8 cellular contexts compared by ENCODE assay signal in the genomic region with DNA sequence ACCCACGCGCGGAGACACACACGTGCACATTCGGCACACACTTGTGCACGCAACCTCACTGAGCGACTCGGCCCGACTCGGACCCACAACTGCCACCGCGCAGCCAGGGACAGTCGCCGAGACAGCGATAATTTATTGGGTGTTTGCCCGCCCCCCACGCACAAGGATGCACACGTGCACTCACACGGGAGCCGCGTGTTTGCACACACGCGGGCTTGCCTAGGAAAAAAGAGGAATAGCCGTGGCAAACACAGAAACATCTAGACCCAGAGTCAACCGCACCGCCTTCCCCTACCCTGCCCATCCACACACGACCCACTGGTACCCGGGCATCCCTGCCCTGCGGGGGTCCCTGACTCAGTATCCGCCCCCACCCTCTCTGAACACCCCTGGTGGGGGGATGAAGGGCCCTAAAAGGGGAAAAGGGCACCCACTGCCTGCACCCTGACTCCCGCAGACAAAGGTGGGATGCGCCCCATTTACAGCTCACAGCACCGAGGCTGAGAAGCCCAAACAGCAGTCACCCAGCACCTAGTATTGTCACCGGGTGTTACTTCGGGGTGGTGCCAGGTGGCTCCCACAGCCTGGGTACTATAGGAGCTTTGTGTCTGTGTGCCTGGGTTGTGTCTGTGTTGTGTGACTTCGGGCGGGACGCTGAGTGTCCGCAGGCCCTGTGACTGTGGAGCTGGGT. TPM values are rescaled to one million over a fixed set of nuclear protein-coding genes. Genes with fewer than 3 reads are reported as not detected.
DNase-seq lines count a peak whose midpoint lies in the region; ATAC-seq and TF ChIP-seq lines count a peak whose summit lies in the region.

No MANE protein-coding gene starts in this region.

- no peak overlapping the region for H2BK15ac ChIP-seq in mesendoderm (replicated peaks; ENCODE audit: low read depth)

- DNase-seq in A673 (ENCODE audit: low spot score) (no peak), body of pancreas (peak in 3 of 4 donors; percentile 30 to 44 (median 33)), mesendoderm (no peak), upper lobe of left lung (peak in 1 of 2 donors; percentile 89), COLO668 (lab: John Stamatoyannopoulos, UW; ENCODE audit: unreplicated experiment) (no peak), AG08395 (ENCODE audit: low spot score) (no peak)

- H2BK5ac ChIP-seq in mesendoderm (ENCODE audit: low read length) = peak overlapping the region; percentile 80

- H3K27me3 ChIP-seq in A673 (replicated peaks; ENCODE audit: insufficient read depth, low read depth, low read length, poor library complexity) (no peaks in the 10 kb centered on the region), HUES6 (ENCODE audit: control insufficient read depth, insufficient read depth, low read length) (peaks cover 28% of the 10 kb centered on the region), body of pancreas (no peaks in the 10 kb centered on the region), mesendoderm (ENCODE audit: insufficient read depth, low read length, poor library complexity) (no peaks in the 10 kb centered on the region), upper lobe of left lung (no peaks in the 10 kb centered on the region)

- CTCF ChIA-PET in A673 (lab: Charles Lee) = interaction anchor here (0.9 to 2.3 kb wide), 3 partner anchors 11 to 139 kb away, joined by 5 to 13 read pairs (median 12); no protein-coding TSS in a partner anchor

- BruUV-seq in A673 (replicated peaks; lab: Mats Ljungman, UMichigan) = no TSS peak

- 20 to 25% methylated on average over 14 to 37 of the region's 39 CpGs for WGBS in body of pancreas, 2 donors
- WGBS in mesendoderm (ENCODE audit: extremely low coverage, insufficient coverage, low lambda C conversion rate) = no CpG with 5 or more reads among the region's 39 CpGs
- 16 to 45% methylated on average over 4 to 30 of the region's 39 CpGs for WGBS in upper lobe of left lung, 2 donors

- ATAC-seq in body of pancreas (no peak), upper lobe of left lung (ENCODE audit: low FRiP score in 2 of 2) (peak; percentile 0), HG03045 (IDR thresholded peaks at IDR 0.05; ENCODE audit: unreplicated experiment) (no peak)

- H2AK5ac ChIP-seq in mesendoderm (ENCODE audit: low read length) = peak overlapping the region; percentile 74

- H3K4me3 ChIP-seq in A673 (ENCODE audit: low read depth, low read length, poor library complexity, severe bottlenecking) (no peak overlapping the region), HUES6 (ENCODE audit: low read depth, low read length) (peak overlapping the region; percentile 54), body of pancreas (no peak overlapping the region), mesendoderm (ENCODE audit: low read length) (no peak overlapping the region), upper lobe of left lung (peak overlapping the region in 3 of 4 donors; percentile 38 to 82 (median 80))

- H3K36me3 ChIP-seq in A673 (ENCODE audit: insufficient read depth, low read length, poor library complexity, severe bottlenecking) = no peaks in the 10 kb centered on the region
- no peaks in the 10 kb centered on the region for H3K36me3 ChIP-seq in HUES6 (ENCODE audit: control insufficient read depth, insufficient read depth, low read length)
- no peaks in the 10 kb centered on the region for H3K36me3 ChIP-seq in body of pancreas (replicated peaks in 1 of 2; ENCODE audit: insufficient read depth in 1 of 2, low read depth in 2 of 2)
- H3K36me3 ChIP-seq in mesendoderm (ENCODE audit: control insufficient read depth, insufficient read depth, low read length) = no peaks in the 10 kb centered on the region
- H3K36me3 ChIP-seq in upper lobe of left lung = no peaks in the 10 kb centered on the region

- no peak overlapping the region for H4K8ac ChIP-seq in mesendoderm (ENCODE audit: low read depth, low read length)

- H3K4me2 ChIP-seq in mesendoderm (ENCODE audit: low read length) = peak overlapping the region; percentile 66

- H3K79me2 ChIP-seq in mesendoderm (ENCODE audit: control insufficient read depth, insufficient read depth, low read length) = peaks cover 6% of the 10 kb centered on the region

- H3K4ac ChIP-seq in mesendoderm (ENCODE audit: low read depth, low read length) = peak overlapping the region; percentile 9

- H3K18ac ChIP-seq in mesendoderm (ENCODE audit: low read length) = peak overlapping the region; percentile 29

- TF ChIP-seq POLR2A in body of pancreas (IDR thresholded peaks at IDR 0.05) (no peak), upper lobe of left lung (IDR thresholded peaks at IDR 0.05) (no peak)

- H3K9me3 ChIP-seq in A673 (ENCODE audit: low read depth, low read length, poor library complexity, severe bottlenecking) = no peaks in the 10 kb centered on the region
- H3K9me3 ChIP-seq in HUES6 (ENCODE audit: control insufficient read depth, insufficient read depth, low read depth, low read length) = no peaks in the 10 kb centered on the region
- no peaks in the 10 kb centered on the region for H3K9me3 ChIP-seq in body of pancreas
- no peaks in the 10 kb centered on the region for H3K9me3 ChIP-seq in upper lobe of left lung

- peak overlapping the region; percentile 95 for H3K56ac ChIP-seq in mesendoderm (ENCODE audit: low read length)

- peak overlapping the region; percentile 14 for H2BK120ac ChIP-seq in mesendoderm (ENCODE audit: low read depth, low read length)

- H3K27ac ChIP-seq in A673 (ENCODE audit: low read depth, low read length, poor library complexity, severe bottlenecking) = peak overlapping the region; percentile 99
- H3K27ac ChIP-seq in HUES6 (ENCODE audit: low read depth, low read length) = no peak overlapping the region
- peak overlapping the region; percentile 37 to 83 (median 62) for H3K27ac ChIP-seq in body of pancreas
- peak overlapping the region; percentile 31 for H3K27ac ChIP-seq in mesendoderm (ENCODE audit: low read depth, low read length)
- H3K27ac ChIP-seq in upper lobe of left lung = peak overlapping the region; percentile 87 to 94 (median 91)

- H3K23ac ChIP-seq in mesendoderm (ENCODE audit: low read length) = no peak overlapping the region

- POLR2A ChIA-PET in A673 (lab: Charles Lee; ENCODE audit: low non-redundant PET) = interaction anchor here (0.9 to 1.8 kb wide), 2 partner anchors 47 to 137 kb away, joined by 3 to 24 read pairs; partner anchors contain the start of gene JUND

- H3K79me1 ChIP-seq in mesendoderm (ENCODE audit: low read length) = peaks cover 5% of the 10 kb centered on the region

- no peak overlapping the region for H4K5ac ChIP-seq in mesendoderm (ENCODE audit: low read length)

- intact Hi-C loops in A673 (cut with micrococcal nuclease; ENCODE audit: unreplicated experiment) = loop anchor here (5.0 kb wide), 1 partner anchor 216 kb away; the partner anchor contains the start of gene RAB3A
- intact Hi-C loops in body of pancreas (cut with DNase I) = no loop called here

- H3K9ac ChIP-seq in HUES6 (ENCODE audit: low read length) = no peak overlapping the region
- H3K9ac ChIP-seq in mesendoderm (ENCODE audit: low read length) = peak overlapping the region; percentile 82

- no peak for TF ChIP-seq CTCF in A673 (conservative IDR thresholded peaks at IDR 0.05; ENCODE audit: low read depth, low read length)
- no peak for TF ChIP-seq CTCF in body of pancreas (IDR thresholded peaks at IDR 0.05)
- TF ChIP-seq CTCF in upper lobe of left lung (IDR thresholded peaks at IDR 0.05) = no peak

- H3K4me1 ChIP-seq in A673 (ENCODE audit: insufficient read depth, low read length, poor library complexity, severe bottlenecking) (peaks cover 77% of the 10 kb centered on the region), HUES6 (ENCODE audit: control insufficient read depth, insufficient read depth, low read length) (peaks cover 40% of the 10 kb centered on the region), body of pancreas (peaks cover 53% of the 10 kb centered on the region), mesendoderm (ENCODE audit: control insufficient read depth, low read depth, low read length) (peaks cover 7% of the 10 kb centered on the region), upper lobe of left lung (peaks cover 65 to 81% (median 65%) of the 10 kb centered on the region in 4 donors)

- TF ChIP-seq EP300 in upper lobe of left lung (IDR thresholded peaks at IDR 0.05) = no peak

RNA-seq across cellular contexts. Expression of gene SSBP4, which starts 1.0 kb away (rescaled TPM):
- total RNA-seq in A673 (2021) = 242 and 248 TPM in 2 replicates
- total RNA-seq in body of pancreas = 10 to 100 TPM; 50.1 to 63.9 TPM
- 35.0 TPM for polyA plus RNA-seq in mesendoderm (2013, experiment 1 of 2)
- polyA plus RNA-seq in mesendoderm (2013, experiment 2 of 2) = 35.5 TPM
- total RNA-seq in upper lobe of left lung = 100 to 1,000 TPM in 1 of 6 donors, 10 to 100 TPM in 5; 52.0 to 157 (median 84.1) TPM

RNA-seq across cellular contexts. Expression of gene ISYNA1, which starts 19.8 kb away (rescaled TPM):
- total RNA-seq in A673 (2021) (153 and 223 TPM in 2 replicates), body of pancreas (10 to 100 TPM; 52.7 to 72.8 TPM), upper lobe of left lung (10 to 100 TPM; 14.5 to 55.5 (median 20.0) TPM)
- polyA plus RNA-seq in mesendoderm (2013, experiment 1 of 2) = 76.6 TPM
- polyA plus RNA-seq in mesendoderm (2013, experiment 2 of 2) = 79.2 TPM

RNA-seq across cellular contexts. Expression of gene LRRC25, which starts 20.8 kb away (rescaled TPM):
- total RNA-seq in A673 (2021) (not detected in 2 replicates), body of pancreas (1 to 10 TPM in 1 of 2 donors, not detected in 1; 4.4 TPM), upper lobe of left lung (10 to 100 TPM in 4 of 6 donors, 1 to 10 TPM in 2; 4.0 to 49.4 (median 24.0) TPM)
- polyA plus RNA-seq in mesendoderm (2013, experiment 1 of 2) = not detected
- 0.03 TPM for polyA plus RNA-seq in mesendoderm (2013, experiment 2 of 2)

RNA-seq across cellular contexts. Expression of gene GDF15, which starts 32.2 kb away (rescaled TPM):
- total RNA-seq in A673 (2021) = 4.0 and 4.7 TPM in 2 replicates
- 10 to 100 TPM; 40.5 to 86.1 TPM for total RNA-seq in body of pancreas
- polyA plus RNA-seq in mesendoderm (2013, experiment 1 of 2) = 2.1 TPM
- polyA plus RNA-seq in mesendoderm (2013, experiment 2 of 2) = 1.8 TPM
- 100 to 1,000 TPM in 2 of 6 donors, 10 to 100 TPM in 4; 42.5 to 126 (median 68.7) TPM for total RNA-seq in upper lobe of left lung

Comparison
In these comparisons a context has a peak if more than half of its experiments do, and no peak if none do; other contexts are left out.
1. DNase-seq: peak in body of pancreas (3 of 4); none in A673 (single experiment), mesendoderm (single experiment), COLO668 (single experiment) and AG08395 (single experiment).
2. H3K4me3 ChIP-seq: peak in HUES6 (single experiment) and upper lobe of left lung (3 of 4); none in A673 (single experiment), body of pancreas (0 of 2) and mesendoderm (single experiment).
3. ATAC-seq: peak in upper lobe of left lung (2 of 2); none in body of pancreas (single experiment) and HG03045 (single experiment).